In genomic region chr1:189619682-189620332, GRCh38 we compare ENCODE assay signal across 13 cellular contexts.
DNase-seq lines count a peak whose midpoint lies in the region; ATAC-seq and TF ChIP-seq lines count a peak whose summit lies in the region.
"Had no signal": no experiment of that assay in that cellular context is flagged by ENCODE, and none has a peak within 500 bp of the region (broad histone marks: within the 10 kb centered on the region; RNA-seq: fewer than 3 reads in every experiment).

No MANE protein-coding gene starts in this region.

- H3K9me3 ChIP-seq in SJCRH30 (replicated peaks) = no peaks in the 10 kb centered on the region
- H3K9me3 ChIP-seq: thoracic aorta had no signal

- no peaks in the 10 kb centered on the region for H3K27me3 ChIP-seq in SJCRH30

- POLR2A ChIA-PET in AG04449 (lab: Yijun Ruan, JAX) = no interaction called here

- H3K9me3 Mint-ChIP-seq in activated T-cell treated with anti-CD3 and anti-CD28 coated beads, Interleukin-2, amount 50 U/mL, for 72 hours = peaks cover 0 to 8% of the 10 kb centered on the region in 2 donors

- H3K36me3 ChIP-seq in SJCRH30 = no peaks in the 10 kb centered on the region
- H3K36me3 ChIP-seq: thoracic aorta had no signal

- no peaks in the 10 kb centered on the region for H3K27me3 Mint-ChIP-seq in activated T-cell treated with anti-CD3 and anti-CD28 coated beads, Interleukin-2, amount 50 U/mL, for 72 hours (ENCODE audit: low read depth)
- H3K27me3 Mint-ChIP-seq: activated naive CD4-positive, alpha-beta T cell treated with anti-CD3 and anti-CD28 coated beads, Interleukin-2, amount 50 U/mL, for 24 hours had no signal

- H3K27ac ChIP-seq in SJCRH30 = peak overlapping the region; percentile 21; the same call in 1 of the 2 replicates
- H3K27ac ChIP-seq: thoracic aorta had no signal

- H3K4me1 ChIP-seq in SJCRH30 = no peaks in the 10 kb centered on the region

- CTCF ChIA-PET in AG04449 (lab: Yijun Ruan, JAX) = no interaction called here

- no peaks in the 10 kb centered on the region for H3K4me1 Mint-ChIP-seq in activated T-cell treated with anti-CD3 and anti-CD28 coated beads, Interleukin-2, amount 50 U/mL, for 72 hours (ENCODE audit: low read depth)
- H3K4me1 Mint-ChIP-seq: activated naive CD4-positive, alpha-beta T cell treated with anti-CD3 and anti-CD28 coated beads, Interleukin-2, amount 50 U/mL, for 24 hours; H9 had no signal

- ATAC-seq in activated T-cell treated with anti-CD3 and anti-CD28 coated beads, Interleukin-2, amount 50 U/mL, for 72 hours (replicated peaks in 1 of 2) = no peak
- ATAC-seq in GM21390 (IDR thresholded peaks at IDR 0.05; ENCODE audit: unreplicated experiment) = no peak

- no peak overlapping the region for H3K27ac Mint-ChIP-seq in activated T-cell treated with anti-CD3 and anti-CD28 coated beads, Interleukin-2, amount 50 U/mL, for 72 hours
- H3K27ac Mint-ChIP-seq: activated naive CD4-positive, alpha-beta T cell treated with anti-CD3 and anti-CD28 coated beads, Interleukin-2, amount 50 U/mL, for 24 hours; H9 had no signal

- DNase-seq in AG04449 (ENCODE audit: low read depth, low spot score) (peak; percentile 14), HPDE6-E6E7 (ENCODE audit: extremely low spot score) (peak; percentile 68), SJCRH30 (peak; percentile 30 to 55), fibroblast of the conjunctiva (ENCODE audit: low read depth) (peak; percentile 65), hippocampal formation (lab: John Stamatoyannopoulos, UW) (no peak), NCI-H1417 treated with DMSO at 0.1 percent for 48 hours (lab: John Stamatoyannopoulos, UW) (no peak)
- DNase-seq in activated T-cell treated with anti-CD3 and anti-CD28 coated beads, Interleukin-2, amount 50 U/mL, for 72 hours = no peak
- DNase-seq: C1 segment of cervical spinal cord; H9; NK-92 treated with Interleukin-12 subunit alpha and Interleukin-12 subunit beta, amount 100 ng/mL, for 24 hours had no signal

- no peak for TF ChIP-seq CTCF in AG04449 (IDR thresholded peaks at IDR 0.05; ENCODE audit: insufficient read depth, low read length, missing control alignments)

- no peak overlapping the region for H3K4me3 ChIP-seq in AG04449 (ENCODE audit: low read depth, low read length)
- H3K4me3 ChIP-seq in SJCRH30 = no peak overlapping the region
- H3K4me3 ChIP-seq: thoracic aorta had no signal

- H3K4me3 Mint-ChIP-seq in activated T-cell treated with anti-CD3 and anti-CD28 coated beads, Interleukin-2, amount 50 U/mL, for 72 hours = no peak overlapping the region
- H3K4me3 Mint-ChIP-seq: activated naive CD4-positive, alpha-beta T cell treated with anti-CD3 and anti-CD28 coated beads, Interleukin-2, amount 50 U/mL, for 24 hours; H9 had no signal

- H3K36me3 Mint-ChIP-seq in activated T-cell treated with anti-CD3 and anti-CD28 coated beads, Interleukin-2, amount 50 U/mL, for 72 hours (ENCODE audit: insufficient read depth in 2 of 2) = no peaks in the 10 kb centered on the region
- H3K36me3 Mint-ChIP-seq: activated naive CD4-positive, alpha-beta T cell treated with anti-CD3 and anti-CD28 coated beads, Interleukin-2, amount 50 U/mL, for 24 hours had no signal

Comparison
In these comparisons a context has a peak if more than half of its experiments do, and no peak if none do; other contexts are left out.
1. DNase-seq: peak in AG04449 (single experiment), HPDE6-E6E7 (single experiment), SJCRH30 (2 of 2) and fibroblast of the conjunctiva (single experiment); none in activated T-cell treated with anti-CD3 and anti-CD28 coated beads, Interleukin-2, amount 50 U/mL, for 72 hours (0 of 2), hippocampal formation (0 of 2) and NCI-H1417 treated with DMSO at 0.1 percent for 48 hours (single experiment).